In the genomic region with DNA sequence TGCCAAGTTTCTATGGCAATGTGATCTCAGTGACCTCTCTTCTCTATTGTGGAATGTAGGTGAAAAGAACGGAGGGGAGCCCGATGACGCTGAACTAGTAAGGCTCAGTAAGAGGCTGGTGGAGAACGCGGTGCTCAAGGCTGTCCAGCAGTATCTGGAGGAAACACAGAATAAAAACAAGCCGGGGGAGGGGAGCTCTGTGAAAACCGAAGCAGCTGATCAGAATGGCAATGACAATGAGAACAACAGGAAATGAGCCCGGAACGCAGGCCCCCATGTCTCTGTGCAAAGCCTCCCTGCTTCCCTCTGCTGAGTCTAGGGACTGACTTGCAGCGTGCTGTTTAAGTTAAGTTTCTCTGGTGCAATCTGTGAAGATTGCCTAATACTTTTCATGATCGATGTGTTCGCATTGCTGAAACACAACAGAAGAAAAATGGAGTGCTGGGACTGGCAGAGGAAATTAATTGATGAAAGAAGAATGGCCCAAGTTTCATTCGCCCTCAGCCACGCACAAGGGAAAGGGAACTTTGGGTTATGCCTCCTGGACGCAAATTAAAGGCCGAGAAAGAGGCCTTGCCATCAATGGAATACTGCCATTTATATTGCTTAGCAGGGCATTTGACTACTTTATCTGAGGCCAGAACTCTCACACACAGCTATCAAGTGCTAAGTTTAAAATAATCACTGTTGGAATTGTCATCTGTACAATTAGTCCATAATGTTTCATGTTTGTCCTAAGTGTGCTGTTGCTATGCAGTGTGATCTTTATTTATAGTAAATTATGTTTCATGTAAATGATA, we compare ENCODE assay signal across 8 cellular contexts.
A peak's percentile ranks its signal among the peaks of the same experiment; 100 is the strongest.
DNase-seq lines count a peak whose midpoint lies in the region; ATAC-seq and TF ChIP-seq lines count a peak whose summit lies in the region.

No MANE protein-coding gene starts in this region.

- intact Hi-C loops in esophagus squamous epithelium (cut with DNase I): no loop called here

- TF ChIP-seq POLR2A in esophagus squamous epithelium (IDR thresholded peaks at IDR 0.05): peak in 1 of 4 donors; percentile 13

- H3K27ac Mint-ChIP-seq in memory B cell: peak overlapping the region; percentile 43

- no peaks in the 10 kb centered on the region for H3K9me3 ChIP-seq in esophagus squamous epithelium

- H3K27ac ChIP-seq in esophagus squamous epithelium: peak overlapping the region in 1 of 4 donors; percentile 21

- peak; percentile 23 for DNase-seq in T-helper 22 cell (ENCODE audit: low read depth)
- DNase-seq in astrocyte of the cerebellum (ENCODE audit: low read depth): peak; percentile 20
- DNase-seq in memory B cell (ENCODE audit: low spot score in 2 of 2): peak in 1 of 2 donors; percentile 2
- peak; percentile 6 to 30 for DNase-seq in stimulated activated CD8-positive, alpha-beta memory T cell treated with anti-CD3 and anti-CD28 coated beads, Interleukin-7, amount 100 ng/mL, for 1 hour (ENCODE audit: low read depth in 2 of 2)
- no peak for DNase-seq in NCI-H2196 treated with DMSO at 0.1 percent for 48 hours (lab: John Stamatoyannopoulos, UW; ENCODE audit: unreplicated experiment)
- no peak for DNase-seq in esophagus squamous epithelium (lab: John Stamatoyannopoulos, UW)
- DNase-seq in NCI-H524 (lab: John Stamatoyannopoulos, UW): no peak

- 62 to 63% methylated on average over 14 to 16 of the region's 16 CpGs for WGBS in esophagus squamous epithelium, 2 donors

- H3K36me3 Mint-ChIP-seq in memory B cell: peaks cover 8% of the 10 kb centered on the region

- no peak overlapping the region for H3K4me3 ChIP-seq in astrocyte of the cerebellum (ENCODE audit: low read depth, low read length)
- no peak overlapping the region for H3K4me3 ChIP-seq in esophagus squamous epithelium

- peaks cover 13% of the 10 kb centered on the region for H3K4me1 Mint-ChIP-seq in memory B cell

- in situ Hi-C loops in astrocyte of the cerebellum (cut with HindIII; ENCODE audit: low sequenced_read_pairs): no loop called here

- no peaks in the 10 kb centered on the region for H3K27me3 Mint-ChIP-seq in memory B cell

- H3K27me3 ChIP-seq in esophagus squamous epithelium: no peaks in the 10 kb centered on the region

- TF ChIP-seq CTCF in astrocyte of the cerebellum (IDR thresholded peaks at IDR 0.05; ENCODE audit: low read depth, low read length, missing control alignments) (no peak), esophagus squamous epithelium (IDR thresholded peaks at IDR 0.05) (no peak)

- H3K9me3 Mint-ChIP-seq in memory B cell: no peaks in the 10 kb centered on the region

- peaks cover 0 to 3% (median 0%) of the 10 kb centered on the region in 3 donors for H3K36me3 ChIP-seq in esophagus squamous epithelium

- no peaks in the 10 kb centered on the region for H3K4me1 ChIP-seq in esophagus squamous epithelium

- H3K4me3 Mint-ChIP-seq in memory B cell: peak overlapping the region; percentile 70

- peak; percentile 77 for ATAC-seq in GM19395 (IDR thresholded peaks at IDR 0.05; ENCODE audit: unreplicated experiment)
- ATAC-seq in memory B cell (ENCODE audit: low read depth): peak; percentile 87

Comparison
In these comparisons a context has a peak if more than half of its experiments do, and no peak if none do; other contexts are left out.
1. DNase-seq: peak in T-helper 22 cell (single experiment), astrocyte of the cerebellum (single experiment) and stimulated activated CD8-positive, alpha-beta memory T cell treated with anti-CD3 and anti-CD28 coated beads, Interleukin-7, amount 100 ng/mL, for 1 hour (2 of 2); none in NCI-H2196 treated with DMSO at 0.1 percent for 48 hours (single experiment), esophagus squamous epithelium (single experiment) and NCI-H524 (0 of 2).